15 cellular contexts compared by ENCODE assay signal in the genomic region with DNA sequence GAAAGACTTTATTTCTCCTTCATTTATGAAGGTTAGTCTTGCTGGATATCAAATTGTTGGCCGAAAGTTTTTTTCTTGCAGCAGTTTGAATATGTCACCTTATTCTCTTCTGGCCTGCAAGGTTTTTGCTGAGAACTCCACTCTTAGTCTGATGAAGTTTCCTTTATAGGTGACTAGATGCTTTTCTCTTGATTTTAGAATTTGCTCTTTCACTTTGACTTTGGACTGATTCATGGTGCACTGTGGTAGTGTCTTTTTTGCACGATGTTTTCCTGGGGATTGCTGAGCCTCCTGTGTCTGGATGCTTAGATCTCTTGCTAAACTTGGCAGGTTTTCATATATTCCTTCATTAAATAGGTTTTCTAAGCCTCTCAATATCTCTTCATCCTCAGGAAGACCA. TPM values are rescaled to one million over a fixed set of nuclear protein-coding genes. Genes with fewer than 3 reads are reported as not detected.
DNase-seq lines count a peak whose midpoint lies in the region; ATAC-seq and TF ChIP-seq lines count a peak whose summit lies in the region.
"Had no signal": no experiment of that assay in that cellular context is flagged by ENCODE, and none has a peak within 500 bp of the region (broad histone marks: within the 10 kb centered on the region; RNA-seq: fewer than 3 reads in every experiment).

No MANE protein-coding gene starts in this region.

- H3K4me3 Mint-ChIP-seq in progenitor cell of endocrine pancreas (ENCODE audit: low read depth): no peak overlapping the region
- no peak overlapping the region for H3K4me3 Mint-ChIP-seq in CD14-positive monocyte
- H3K4me3 Mint-ChIP-seq: nephron progenitor cell had no signal

- H3K27me3 ChIP-seq in GM06990 (replicated peaks; ENCODE audit: control insufficient read depth, insufficient read depth, low read length): no peaks in the 10 kb centered on the region
- H3K27me3 ChIP-seq: vagina had no signal

- H3K27ac Mint-ChIP-seq in activated naive CD4-positive, alpha-beta T cell treated with anti-CD3 and anti-CD28 coated beads, Interleukin-2, amount 50 U/mL, for 72 hours: peak overlapping the region; percentile 70 to 95
- H3K27ac Mint-ChIP-seq in progenitor cell of endocrine pancreas (no peak overlapping the region), CD14-positive monocyte (no peak overlapping the region)
- H3K27ac Mint-ChIP-seq: nephron progenitor cell had no signal

- H3K4me3 ChIP-seq in GM06990 (replicated peaks; ENCODE audit: low read depth, low read length) (peak overlapping the region; percentile 49), GM12875 (ENCODE audit: low read depth, low read length) (peak overlapping the region; percentile 26)
- H3K4me3 ChIP-seq: K562, prostate gland, vagina had no signal

- TF ChIP-seq CTCF in GM06990 (IDR thresholded peaks at IDR 0.05; ENCODE audit: insufficient read depth, low read length, poor library complexity, severe bottlenecking) (no peak), GM12875 (IDR thresholded peaks at IDR 0.05; ENCODE audit: borderline replicate concordance, insufficient read depth, low read depth, low read length) (no peak), progenitor cell of endocrine pancreas (IDR thresholded peaks at IDR 0.05; ENCODE audit: unreplicated experiment) (no peak), CD14-positive monocyte (IDR thresholded peaks at IDR 0.05) (no peak)

- no peaks in the 10 kb centered on the region for H3K36me3 ChIP-seq in GM06990 (ENCODE audit: control insufficient read depth, insufficient read depth, low read length)
- H3K36me3 ChIP-seq: prostate gland, vagina had no signal

- no peaks in the 10 kb centered on the region for H3K4me1 Mint-ChIP-seq in progenitor cell of endocrine pancreas (ENCODE audit: low read depth)
- H3K4me1 Mint-ChIP-seq in CD14-positive monocyte: no peaks in the 10 kb centered on the region
- H3K4me1 Mint-ChIP-seq: nephron progenitor cell had no signal

- intact Hi-C loops in CD14-positive monocyte (cut with micrococcal nuclease): no loop called here

- ATAC-seq in HG02852 (IDR thresholded peaks at IDR 0.05; ENCODE audit: unreplicated experiment): peak; percentile 35
- ATAC-seq in activated naive CD4-positive, alpha-beta T cell treated with anti-CD3 and anti-CD28 coated beads, Interleukin-2, amount 50 U/mL, for 72 hours: peak; percentile 89 to 90
- ATAC-seq: K562, left cardiac atrium had no signal

- H3K9me3 Mint-ChIP-seq in activated naive CD4-positive, alpha-beta T cell treated with anti-CD3 and anti-CD28 coated beads, Interleukin-2, amount 50 U/mL, for 72 hours: no peaks in the 10 kb centered on the region
- no peaks in the 10 kb centered on the region for H3K9me3 Mint-ChIP-seq in progenitor cell of endocrine pancreas (ENCODE audit: low read depth)
- peaks cover 0 to 3% (median 0%) of the 10 kb centered on the region in 7 donors for H3K9me3 Mint-ChIP-seq in CD14-positive monocyte
- H3K9me3 Mint-ChIP-seq: nephron progenitor cell had no signal

- DNase-seq in GM06990 (ENCODE audit: extremely low read depth, insufficient read length) (no peak), NOMO-1 treated with DMSO at 0.1 percent for 48 hours (lab: John Stamatoyannopoulos, UW; ENCODE audit: unreplicated experiment) (no peak), progenitor cell of endocrine pancreas (ENCODE audit: low spot score, unreplicated experiment) (no peak), CD14-positive monocyte (ENCODE audit: low spot score) (no peak)
- no peak for DNase-seq in activated naive CD4-positive, alpha-beta T cell treated with anti-CD3 and anti-CD28 coated beads, Interleukin-2, amount 50 U/mL, for 72 hours (ENCODE audit: low spot score in 2 of 2)
- DNase-seq: dermis blood vessel endothelial cell, left cardiac atrium, NCI-H1930, NCI-H510A treated with DMSO at 0.1 percent for 48 hours, nephron progenitor cell had no signal

- peaks cover 4 to 28% of the 10 kb centered on the region in 2 donors for H3K36me3 Mint-ChIP-seq in activated naive CD4-positive, alpha-beta T cell treated with anti-CD3 and anti-CD28 coated beads, Interleukin-2, amount 50 U/mL, for 72 hours
- H3K36me3 Mint-ChIP-seq in progenitor cell of endocrine pancreas (ENCODE audit: insufficient read depth) (no peaks in the 10 kb centered on the region), CD14-positive monocyte (no peaks in the 10 kb centered on the region)

- peaks cover 36% of the 10 kb centered on the region for H3K27me3 Mint-ChIP-seq in progenitor cell of endocrine pancreas
- peaks cover 18 to 20% (median 18%) of the 10 kb centered on the region in 3 donors for H3K27me3 Mint-ChIP-seq in CD14-positive monocyte (ENCODE audit: low read depth in 3 of 3)

RNA-seq across cellular contexts. Expression of a gene that starts 12.4 kb away (rescaled TPM):
- total RNA-seq in activated naive CD4-positive, alpha-beta T cell treated with anti-CD3 and anti-CD28 coated beads, Interleukin-2, amount 50 U/mL, for 72 hours: 10 to 100 TPM; 38.3 to 43.8 TPM
- total RNA-seq in progenitor cell of endocrine pancreas: 0.69 and 1.3 TPM in 2 replicates
- polyA plus RNA-seq in CD14-positive monocyte: under 1 TPM in 1 of 2 donors, not detected in 1; 0.15 TPM

Comparison
In these comparisons a context has a peak if more than half of its experiments do, and no peak if none do; other contexts are left out.
1. H3K27ac Mint-ChIP-seq: peak in activated naive CD4-positive, alpha-beta T cell treated with anti-CD3 and anti-CD28 coated beads, Interleukin-2, amount 50 U/mL, for 72 hours (2 of 2); none in progenitor cell of endocrine pancreas (single experiment) and CD14-positive monocyte (0 of 7).
2. RNA of a gene that starts 12.4 kb away (total RNA-seq): 38.3 to 43.8 TPM in activated naive CD4-positive, alpha-beta T cell treated with anti-CD3 and anti-CD28 coated beads, Interleukin-2, amount 50 U/mL, for 72 hours; 0.69 to 1.3 TPM in progenitor cell of endocrine pancreas; every median in the first group is over 10 times any median in the second.